2 cellular contexts compared by ENCODE assay signal in the genomic region with DNA sequence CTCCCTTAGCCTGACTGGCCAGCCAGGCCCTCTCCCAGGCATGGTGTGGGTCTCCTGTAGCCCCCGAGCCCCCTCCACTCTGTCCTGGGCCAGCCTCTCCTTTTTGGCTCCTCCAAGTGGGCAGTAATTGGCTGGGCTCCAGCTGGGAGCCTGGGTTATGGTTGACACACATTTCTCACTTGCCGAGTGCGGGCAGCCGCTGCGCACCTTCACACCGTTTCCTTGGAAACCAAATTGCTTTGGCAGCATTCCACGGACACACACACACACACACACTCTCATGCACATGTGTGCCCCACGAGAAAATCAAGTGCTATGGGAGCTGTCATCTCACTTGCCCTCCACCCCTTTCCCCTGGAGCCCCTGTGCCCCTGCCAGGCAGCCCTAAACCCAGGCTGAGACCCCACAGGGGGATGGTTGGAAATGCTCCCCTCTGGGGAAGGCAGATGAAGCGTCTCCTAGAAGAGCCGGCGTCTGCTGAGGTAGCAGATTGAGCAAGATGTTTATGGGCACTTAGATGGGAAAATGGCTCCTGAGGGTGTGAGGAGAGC.
TF ChIP-seq lines count a peak whose summit lies in the region.

No MANE protein-coding gene starts in this region.

TF ChIP-seq in K562, 482 proteins besides CTCF, POLR2A, EP300 and RAD21:
- no peak for TF ChIP-seq CLOCK (CRISPR knock-in tag; IDR thresholded peaks at IDR 0.05; ENCODE audit: borderline replicate concordance)
- TF ChIP-seq L3MBTL2 (IDR thresholded peaks at IDR 0.05) = no peak
- peak; percentile 30; the same call in 1 of the 2 replicates for TF ChIP-seq NFIC (IDR thresholded peaks at IDR 0.05)
- TF ChIP-seq TEAD2 (tag; IDR thresholded peaks at IDR 0.05) = no peak
- peak; percentile 30; the same call in 1 of the 2 replicates for TF ChIP-seq RFX1 (IDR thresholded peaks at IDR 0.05)
- TF ChIP-seq, protein P1, sequence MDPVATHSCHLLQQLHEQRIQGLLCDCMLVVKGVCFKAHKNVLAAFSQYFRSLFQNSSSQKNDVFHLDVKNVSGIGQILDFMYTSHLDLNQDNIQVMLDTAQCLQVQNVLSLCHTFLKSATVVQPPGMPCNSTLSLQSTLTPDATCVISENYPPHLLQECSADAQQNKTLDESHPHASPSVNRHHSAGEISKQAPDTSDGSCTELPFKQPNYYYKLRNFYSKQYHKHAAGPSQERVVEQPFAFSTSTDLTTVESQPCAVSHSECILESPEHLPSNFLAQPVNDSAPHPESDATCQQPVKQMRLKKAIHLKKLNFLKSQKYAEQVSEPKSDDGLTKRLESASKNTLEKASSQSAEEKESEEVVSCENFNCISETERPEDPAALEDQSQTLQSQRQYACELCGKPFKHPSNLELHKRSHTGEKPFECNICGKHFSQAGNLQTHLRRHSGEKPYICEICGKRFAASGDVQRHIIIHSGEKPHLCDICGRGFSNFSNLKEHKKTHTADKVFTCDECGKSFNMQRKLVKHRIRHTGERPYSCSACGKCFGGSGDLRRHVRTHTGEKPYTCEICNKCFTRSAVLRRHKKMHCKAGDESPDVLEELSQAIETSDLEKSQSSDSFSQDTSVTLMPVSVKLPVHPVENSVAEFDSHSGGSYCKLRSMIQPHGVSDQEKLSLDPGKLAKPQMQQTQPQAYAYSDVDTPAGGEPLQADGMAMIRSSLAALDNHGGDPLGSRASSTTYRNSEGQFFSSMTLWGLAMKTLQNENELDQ (CRISPR knock-in tag; IDR thresholded peaks at IDR 0.05; ENCODE audit: borderline replicate concordance) = no peak
- TF ChIP-seq, protein P2, sequence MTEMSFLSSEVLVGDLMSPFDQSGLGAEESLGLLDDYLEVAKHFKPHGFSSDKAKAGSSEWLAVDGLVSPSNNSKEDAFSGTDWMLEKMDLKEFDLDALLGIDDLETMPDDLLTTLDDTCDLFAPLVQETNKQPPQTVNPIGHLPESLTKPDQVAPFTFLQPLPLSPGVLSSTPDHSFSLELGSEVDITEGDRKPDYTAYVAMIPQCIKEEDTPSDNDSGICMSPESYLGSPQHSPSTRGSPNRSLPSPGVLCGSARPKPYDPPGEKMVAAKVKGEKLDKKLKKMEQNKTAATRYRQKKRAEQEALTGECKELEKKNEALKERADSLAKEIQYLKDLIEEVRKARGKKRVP (CRISPR knock-in tag; IDR thresholded peaks at IDR 0.05) = no peak
- TF ChIP-seq NBN (IDR thresholded peaks at IDR 0.05; ENCODE audit: low read depth) = no peak
- TF ChIP-seq OTX1 (CRISPR knock-in tag; IDR thresholded peaks at IDR 0.05) = no peak

TF ChIP-seq in HepG2, 621 proteins besides CTCF, POLR2A, EP300 and RAD21:
- TF ChIP-seq ZNF891 (CRISPR knock-in tag; IDR thresholded peaks at IDR 0.05) (0 out of 2 replicates have a peak, but pooled peaks have one; percentile 15), NRL (CRISPR knock-in tag; IDR thresholded peaks at IDR 0.05; ENCODE audit: borderline replicate concordance) (0 out of 2 replicates have a peak, but pooled peaks have one; percentile 37), ZKSCAN1 (IDR thresholded peaks at IDR 0.05; ENCODE audit: low read length) (no peak)
TF ChIP-seq in HepG2: peak in this region for 2.
